ENCODE assay signal across 29 cellular contexts in genomic region chr5:148685520-148686134, GRCh38. TPM values are rescaled to one million over a fixed set of nuclear protein-coding genes. Genes with fewer than 3 reads are reported as not detected.
DNase-seq lines count a peak whose midpoint lies in the region; ATAC-seq, FAIRE-seq and TF ChIP-seq lines count a peak whose summit lies in the region.
"Had no signal": no experiment of that assay in that cellular context is flagged by ENCODE, and none has a peak within 500 bp of the region (broad histone marks: within the 10 kb centered on the region; RNA-seq: fewer than 3 reads in every experiment).

No MANE protein-coding gene starts in this region.

- no peaks in the 10 kb centered on the region for H3K27me3 ChIP-seq in liver (ENCODE audit: control insufficient read depth in 4 of 4, insufficient read depth in 4 of 4, low read length in 3 of 4)
- no peaks in the 10 kb centered on the region for H3K27me3 ChIP-seq in HepG2 (ENCODE audit: control insufficient read depth in 1 of 2, insufficient read depth in 2 of 2, low read length in 2 of 2)
- no peaks in the 10 kb centered on the region for H3K27me3 ChIP-seq in K562 (ENCODE audit: control insufficient read depth in 2 of 2, insufficient read depth in 2 of 2, low read length in 2 of 2)
- no peaks in the 10 kb centered on the region for H3K27me3 ChIP-seq in left ventricle myocardium inferior (ENCODE audit: low read depth)
- peaks cover 0 to 3% of the 10 kb centered on the region in 2 donors for H3K27me3 ChIP-seq in tibial nerve
- H3K27me3 ChIP-seq in naive thymus-derived CD4-positive, alpha-beta T cell (ENCODE audit: control insufficient read depth in 2 of 2, insufficient read depth in 2 of 2, low read length in 2 of 2): no peaks in the 10 kb centered on the region
- H3K27me3 ChIP-seq: adrenal gland, BE2C, thyroid gland had no signal

- 57% methylated on average over 3 of the region's 3 CpGs for WGBS in liver
- WGBS in HepG2 (ENCODE audit: low lambda C conversion rate): 33% methylated on average over 3 of the region's 3 CpGs
- 55% methylated on average over 3 of the region's 3 CpGs for WGBS in K562 (ENCODE audit: insufficient coverage, low coverage, missing lambda C conversion rate)
- WGBS in tibial nerve, 2 donors: 61 to 74% methylated on average over 3 of the region's 3 CpGs

- no peaks in the 10 kb centered on the region for H3K36me3 ChIP-seq in liver (ENCODE audit: control insufficient read depth in 4 of 4, insufficient read depth in 3 of 4, low read depth in 1 of 4, low read length in 3 of 4)
- no peaks in the 10 kb centered on the region for H3K36me3 ChIP-seq in HepG2 (replicated peaks in 1 of 2; ENCODE audit: control insufficient read depth in 1 of 2, insufficient read depth in 2 of 2, low read length in 2 of 2)
- H3K36me3 ChIP-seq in K562 (ENCODE audit: control insufficient read depth, insufficient read depth, low read length): no peaks in the 10 kb centered on the region
- H3K36me3 ChIP-seq in left ventricle myocardium inferior: no peaks in the 10 kb centered on the region
- no peaks in the 10 kb centered on the region for H3K36me3 ChIP-seq in tibial nerve
- H3K36me3 ChIP-seq in naive thymus-derived CD4-positive, alpha-beta T cell (ENCODE audit: control insufficient read depth in 2 of 3, insufficient read depth in 3 of 3, low read length in 3 of 3): no peaks in the 10 kb centered on the region
- H3K36me3 ChIP-seq: adrenal gland, BE2C, HAP-1, thyroid gland had no signal

- no peak overlapping the region for H3K4me3 ChIP-seq in liver (ENCODE audit: low read depth in 1 of 3, low read length in 3 of 3)
- H3K4me3 ChIP-seq in HepG2 (replicated peaks in 1 of 3; ENCODE audit: insufficient read depth in 1 of 3, low read depth in 2 of 3, low read length in 3 of 3): no peak overlapping the region
- no peak overlapping the region for H3K4me3 ChIP-seq in K562
- H3K4me3 ChIP-seq in left ventricle myocardium inferior: no peak overlapping the region
- no peak overlapping the region for H3K4me3 ChIP-seq in tibial nerve
- no peak overlapping the region for H3K4me3 ChIP-seq in naive thymus-derived CD4-positive, alpha-beta T cell (ENCODE audit: low read length)
- H3K4me3 ChIP-seq: adrenal gland, HAP-1, thyroid gland had no signal

- no peak overlapping the region for H3K27ac ChIP-seq in liver (ENCODE audit: low read depth in 1 of 2, low read length in 2 of 2)
- no peak overlapping the region for H3K27ac ChIP-seq in HepG2 (ENCODE audit: extremely low read length, insufficient read depth, low read length)
- no peak overlapping the region for H3K27ac ChIP-seq in K562 (ENCODE audit: extremely low read depth, low read depth, low read length)
- H3K27ac ChIP-seq in left ventricle myocardium inferior (replicated peaks): peak overlapping the region; percentile 47
- no peak overlapping the region for H3K27ac ChIP-seq in tibial nerve
- no peak overlapping the region for H3K27ac ChIP-seq in naive thymus-derived CD4-positive, alpha-beta T cell (ENCODE audit: low read depth, low read length)
- H3K27ac ChIP-seq: adrenal gland, thyroid gland had no signal

- TF ChIP-seq EP300 in HepG2 (IDR thresholded peaks at IDR 0.05; ENCODE audit: low read depth in 2 of 2, low read length in 2 of 2): no peak
- TF ChIP-seq EP300 in HepG2 (CRISPR knock-in tag; IDR thresholded peaks at IDR 0.05; ENCODE audit: borderline replicate concordance): no peak
- TF ChIP-seq EP300 in K562 (IDR thresholded peaks at IDR 0.05; ENCODE audit: low read length): no peak
- TF ChIP-seq EP300 in tibial nerve (IDR thresholded peaks at IDR 0.05): no peak

- in situ Hi-C loops in HepG2 (cut with HindIII; ENCODE audit: extremely low pct_ligation_motif_present, low pct_unique_long_range_greater_than_20kb) (no loop called here), K562 (cut with MboI) (loop anchor here (5.0 kb wide), 1 partner anchor 238 kb away; no protein-coding TSS in a partner anchor)

- H3K9me1 ChIP-seq in K562 (ENCODE audit: control insufficient read depth, insufficient read depth, low read length): no peaks in the 10 kb centered on the region

- H3K9ac ChIP-seq in liver (ENCODE audit: low read depth in 1 of 2, low read length in 2 of 2): no peak overlapping the region
- H3K9ac ChIP-seq in HepG2 (ENCODE audit: insufficient read depth, low read depth, low read length): no peak overlapping the region
- no peak overlapping the region for H3K9ac ChIP-seq in K562 (ENCODE audit: insufficient read depth in 1 of 2, low read depth in 2 of 2, low read length in 2 of 2)

- POLR2A ChIA-PET in HepG2 (lab: Yijun Ruan, JAX): no interaction called here
- POLR2A ChIA-PET in K562 (lab: Yijun Ruan, JAX): no interaction called here
- POLR2A ChIA-PET in naive thymus-derived CD4-positive, alpha-beta T cell (lab: Charles Lee): no interaction called here

- CTCF ChIA-PET in HepG2 (lab: Yijun Ruan, JAX; ENCODE audit: low intra/inter-chr PET ratio, low total read pairs): no interaction called here
- CTCF ChIA-PET in K562 (lab: Yijun Ruan, JAX; ENCODE audit: low intra/inter-chr PET ratio): interaction anchor here (3.0 kb wide), 1 partner anchor 241 kb away, joined by 33 read pairs; no protein-coding TSS in a partner anchor
- CTCF ChIA-PET in naive thymus-derived CD4-positive, alpha-beta T cell (lab: Charles Lee): no interaction called here

- intact Hi-C loops in HepG2 (cut with micrococcal nuclease; ENCODE audit: unreplicated experiment): no loop called here
- intact Hi-C loops in K562 (cut with micrococcal nuclease): loop anchor here (5.0 to 10.0 kb wide), 3 partner anchors 111 to 303 kb away; partner anchors contain the start of gene FBXO38
- intact Hi-C loops in left ventricle myocardium inferior (cut with micrococcal nuclease): no loop called here
- intact Hi-C loops in naive thymus-derived CD4-positive, alpha-beta T cell (cut with micrococcal nuclease): no loop called here

- H3K9me3 ChIP-seq in liver (ENCODE audit: control insufficient read depth in 4 of 4, low read length in 3 of 4): peaks cover 0 to 3% (median 0%) of the 10 kb centered on the region in 4 donors
- no peaks in the 10 kb centered on the region for H3K9me3 ChIP-seq in HepG2 (ENCODE audit: low read length)
- no peaks in the 10 kb centered on the region for H3K9me3 ChIP-seq in K562 (replicated peaks; ENCODE audit: control insufficient read depth, insufficient read depth, low read depth, low read length)
- H3K9me3 ChIP-seq in left ventricle myocardium inferior (replicated peaks): peaks cover 32% of the 10 kb centered on the region
- peaks cover 0 to 6% (median 2%) of the 10 kb centered on the region in 4 donors for H3K9me3 ChIP-seq in tibial nerve
- no peaks in the 10 kb centered on the region for H3K9me3 ChIP-seq in naive thymus-derived CD4-positive, alpha-beta T cell (ENCODE audit: control insufficient read depth in 2 of 3, low read length in 3 of 3)
- H3K9me3 ChIP-seq: BE2C, HAP-1, thyroid gland had no signal

- no peak overlapping the region for H3K27ac Mint-ChIP-seq in naive thymus-derived CD4-positive, alpha-beta T cell
- H3K27ac Mint-ChIP-seq in activated naive CD4-positive, alpha-beta T cell treated with anti-CD3 and anti-CD28 coated beads, Interleukin-2, amount 50 U/mL, for 72 hours: no peak overlapping the region

- H3K4me1 ChIP-seq in liver (ENCODE audit: control insufficient read depth in 4 of 4, insufficient read depth in 4 of 4, low read length in 3 of 4) (peaks cover 6 to 52% (median 38%) of the 10 kb centered on the region in 4 donors), HepG2 (ENCODE audit: insufficient read depth, low read length) (peaks cover 17% of the 10 kb centered on the region), K562 (replicated peaks in 1 of 2; ENCODE audit: control insufficient read depth in 2 of 2, insufficient read depth in 2 of 2, low read length in 2 of 2) (peaks cover 0 to 38% of the 10 kb centered on the region in 2 experiments; a peak in 3 of 5 replicates), left ventricle myocardium inferior (peaks cover 19% of the 10 kb centered on the region), tibial nerve (no peaks in the 10 kb centered on the region)
- H3K4me1 ChIP-seq in naive thymus-derived CD4-positive, alpha-beta T cell (ENCODE audit: control insufficient read depth in 2 of 2, insufficient read depth in 2 of 2, low read length in 2 of 2): no peaks in the 10 kb centered on the region
- H3K4me1 ChIP-seq: adrenal gland, BE2C, HAP-1, thyroid gland had no signal

- peaks cover 2 to 22% (median 9%) of the 10 kb centered on the region in 11 donors for H3K9me3 Mint-ChIP-seq in naive thymus-derived CD4-positive, alpha-beta T cell
- peaks cover 4 to 12% of the 10 kb centered on the region in 2 donors for H3K9me3 Mint-ChIP-seq in activated naive CD4-positive, alpha-beta T cell treated with anti-CD3 and anti-CD28 coated beads, Interleukin-2, amount 50 U/mL, for 72 hours
- H3K9me3 Mint-ChIP-seq: central memory CD8-positive, alpha-beta T cell had no signal

- H3K4me2 ChIP-seq in HepG2 (ENCODE audit: low read depth, low read length) (no peak overlapping the region), K562 (ENCODE audit: insufficient read depth, low read length) (no peak overlapping the region)

- peaks cover 4 to 26% (median 20%) of the 10 kb centered on the region in 5 donors for H3K27me3 Mint-ChIP-seq in naive thymus-derived CD4-positive, alpha-beta T cell

- FAIRE-seq in HepG2 (lab: Jason Lieb, UNC): no peak
- no peak for FAIRE-seq in K562 (lab: Jason Lieb, UNC)
- FAIRE-seq: A204.1, endothelial cell of umbilical vein, frontal cortex, HTR-8/SVneo, kidney had no signal

- ATAC-seq in HepG2 (no peak), K562 (no peak)
- ATAC-seq in naive thymus-derived CD4-positive, alpha-beta T cell: no peak
- ATAC-seq in activated naive CD4-positive, alpha-beta T cell treated with anti-CD3 and anti-CD28 coated beads, Interleukin-2, amount 50 U/mL, for 72 hours: no peak

- TF ChIP-seq POLR2A in HepG2 (IDR thresholded peaks at IDR 0.05; ENCODE audit: insufficient read depth in 1 of 2, low read depth in 2 of 2, low read length in 2 of 2) (no peak), K562 (conservative IDR thresholded peaks at IDR 0.05) (no peak), tibial nerve (IDR thresholded peaks at IDR 0.05) (no peak)

- no peaks in the 10 kb centered on the region for H3K36me3 Mint-ChIP-seq in naive thymus-derived CD4-positive, alpha-beta T cell
- H3K36me3 Mint-ChIP-seq in activated naive CD4-positive, alpha-beta T cell treated with anti-CD3 and anti-CD28 coated beads, Interleukin-2, amount 50 U/mL, for 72 hours: peaks cover 0 to 6% of the 10 kb centered on the region in 2 donors

- H3K4me3 Mint-ChIP-seq in naive thymus-derived CD4-positive, alpha-beta T cell: no peak overlapping the region
- H3K4me3 Mint-ChIP-seq: central memory CD8-positive, alpha-beta T cell had no signal

- H3K79me2 ChIP-seq in HepG2 (ENCODE audit: insufficient read depth, low read length) (no peaks in the 10 kb centered on the region), K562 (ENCODE audit: control insufficient read depth, insufficient read depth, low read length) (no peaks in the 10 kb centered on the region)

- H3K4me1 Mint-ChIP-seq in naive thymus-derived CD4-positive, alpha-beta T cell: peaks cover 0 to 3% (median 0%) of the 10 kb centered on the region in 7 donors
- H3K4me1 Mint-ChIP-seq: central memory CD8-positive, alpha-beta T cell had no signal

- TF ChIP-seq CTCF in liver (IDR thresholded peaks at IDR 0.05; ENCODE audit: low read depth, low read length, missing input control): no peak
- TF ChIP-seq CTCF in HepG2 (CRISPR knock-in tag; IDR thresholded peaks at IDR 0.05): no peak
- no peak for TF ChIP-seq CTCF in K562 (IDR thresholded peaks at IDR 0.05 in 2 of 3, conservative IDR thresholded peaks at IDR 0.05 in 1 of 3; ENCODE audit: insufficient read depth in 2 of 3, low read depth in 1 of 3, low read length in 3 of 3)
- TF ChIP-seq CTCF in left ventricle myocardium inferior (IDR thresholded peaks at IDR 0.05; ENCODE audit: borderline replicate concordance): no peak
- no peak for TF ChIP-seq CTCF in tibial nerve (IDR thresholded peaks at IDR 0.05)

- DNase-seq in HepG2 (ENCODE audit: low spot score) (no peak), K562 (ENCODE audit: extremely low read depth in 1 of 4, low spot score in 3 of 4) (no peak), left ventricle myocardium inferior (no peak), tibial nerve (ENCODE audit: low spot score in 2 of 2) (no peak), nucleus accumbens (lab: John Stamatoyannopoulos, UW) (no peak)
- no peak for DNase-seq in naive thymus-derived CD4-positive, alpha-beta T cell
- no peak for DNase-seq in activated naive CD4-positive, alpha-beta T cell treated with anti-CD3 and anti-CD28 coated beads, Interleukin-2, amount 50 U/mL, for 72 hours (ENCODE audit: low spot score in 2 of 2)
- DNase-seq: activated gamma-delta T cell treated with Interleukin-2 at 50 U/mL for 16 hours; activated T-cell treated with anti-CD3 and anti-CD28 coated beads, Interleukin-2, amount 50 U/mL, for 1 hour; BE2C; kidney; mesenchymal stem cell; NCI-H1694 treated with DMSO at 0.1 percent for 48 hours; NCI-H69; retina; stimulated activated CD4-positive, alpha-beta T cell treated with anti-CD3 and anti-CD28 coated beads, Interleukin-4, amount 100 ng/mL, for 24 hours; stimulated activated naive CD4-positive, alpha-beta T cell treated with Interleukin-2 at 50 U/mL for 16 hours; SW 1271; thyroid gland had no signal

- H2AFZ ChIP-seq in HepG2 (ENCODE audit: low read length) (no peak overlapping the region), K562 (ENCODE audit: low read depth, low read length) (no peak overlapping the region)

- no TSS peak for BruUV-seq in HepG2 (replicated peaks; lab: Mats Ljungman, UMichigan)
- BruUV-seq in K562 (replicated peaks; lab: Mats Ljungman, UMichigan): no TSS peak

- TF ChIP-seq RAD21 in liver (IDR thresholded peaks at IDR 0.05) (peak; percentile 46 to 53), HepG2 (CRISPR knock-in tag; IDR thresholded peaks at IDR 0.05) (no peak), K562 (CRISPR knock-in tag; conservative IDR thresholded peaks at IDR 0.05 in 1 of 2, IDR thresholded peaks at IDR 0.05 in 1 of 2) (no peak)

- H4K20me1 ChIP-seq in HepG2 (ENCODE audit: insufficient read depth, low read length): no peaks in the 10 kb centered on the region
- H4K20me1 ChIP-seq in K562 (replicated peaks; ENCODE audit: control insufficient read depth, insufficient read depth, low read length): no peaks in the 10 kb centered on the region

RNA-seq across cellular contexts. Expression of gene HTR4, which starts 31.3 kb away (rescaled TPM):
- total RNA-seq in liver: 1 to 10 TPM; 1.8 to 2.4 TPM
- polyA plus RNA-seq in liver: under 1 TPM; 0.19 to 0.20 TPM
- not detected in 2 replicates for total RNA-seq in HepG2 (2016; rRNA removed; fragmentation: Illumina TruSeq; extraction: Trizol)
- not detected in 2 replicates for total RNA-seq in HepG2 (2016; cell fraction: cytosol; rRNA removed; fragmentation: Illumina TruSeq; extraction: Trizol; ENCODE audit: low read depth)
- total RNA-seq in HepG2 (2016; cell fraction: insoluble cytoplasmic fraction; rRNA removed; fragmentation: Illumina TruSeq; extraction: Trizol): not detected in 2 replicates
- not detected in 2 replicates for total RNA-seq in HepG2 (2016; cell fraction: membrane; rRNA removed; fragmentation: Illumina TruSeq; extraction: Trizol)
- total RNA-seq in HepG2 (2016; cell fraction: nucleus; rRNA removed; fragmentation: Illumina TruSeq; extraction: Trizol): not detected in 2 replicates
- polyA plus RNA-seq in HepG2 (2011; rRNA removed): not detected in 2 replicates
- polyA plus RNA-seq in HepG2 (2011; cell fraction: cytosol; rRNA removed): not detected in 2 replicates
- not detected in 2 replicates for polyA plus RNA-seq in HepG2 (2011; cell fraction: nucleus; rRNA removed)
- polyA plus RNA-seq in HepG2 (2012): not detected in 2 replicates
- not detected in 2 replicates for polyA plus RNA-seq in HepG2 (2016; cell fraction: cytosol; fragmentation: Illumina TruSeq; extraction: Trizol; ENCODE audit: low read depth)
- not detected in 2 replicates for polyA plus RNA-seq in HepG2 (2016; cell fraction: insoluble cytoplasmic fraction; fragmentation: Illumina TruSeq; extraction: Trizol; ENCODE audit: low read depth)
- not detected in 2 replicates for polyA plus RNA-seq in HepG2 (2016; cell fraction: membrane; fragmentation: Illumina TruSeq; extraction: Trizol; ENCODE audit: low read depth)
- not detected in 2 replicates for polyA plus RNA-seq in HepG2 (2016; cell fraction: nucleus; fragmentation: Illumina TruSeq; extraction: Trizol; ENCODE audit: insufficient read depth, low read depth)
- polyA minus RNA-seq in HepG2 (2011; rRNA and poly(A)+ RNA removed; ENCODE audit: low replicate concordance): not detected in 2 replicates
- polyA minus RNA-seq in HepG2 (2011; cell fraction: cytosol; rRNA and poly(A)+ RNA removed): not detected in 2 replicates
- polyA minus RNA-seq in HepG2 (2011; cell fraction: nucleus; rRNA and poly(A)+ RNA removed): not detected in 2 replicates
- total RNA-seq in K562 (2011; cell fraction: chromatin; rRNA removed; ENCODE audit: low replicate concordance): 0.77 and 0.90 TPM in 2 replicates
- 0.17 and 0.26 TPM in 2 replicates for total RNA-seq in K562 (2011; cell fraction: nucleolus; rRNA removed)
- 0.37 and 0.61 TPM in 2 replicates for total RNA-seq in K562 (2011; cell fraction: nucleoplasm; rRNA removed)
- not detected in 2 replicates for total RNA-seq in K562 (2014; rRNA removed)
- not detected in 2 replicates for total RNA-seq in K562 (2014; rRNA removed; fragmentation: Illumina TruSeq; extraction: Trizol)
- total RNA-seq in K562 (2015; rRNA removed; fragmentation: Illumina TruSeq; extraction: Trizol): not detected in 2 replicates
- total RNA-seq in K562 (2021): not detected in 2 replicates
- 0.13 TPM in 1 of 2 replicates, not detected in the other for polyA plus RNA-seq in K562 (2011; rRNA removed)
- 0.03 and 0.13 TPM in 2 replicates for polyA plus RNA-seq in K562 (2011; cell fraction: cytosol; rRNA removed)
- 0.17 TPM in 1 of 2 replicates, not detected in the other for polyA plus RNA-seq in K562 (2011; cell fraction: nucleus; rRNA removed)
- not detected in 2 replicates for polyA plus RNA-seq in K562 (2012)
- polyA plus RNA-seq in K562 (2014; fragmentation: Illumina TruSeq; extraction: Trizol): not detected in 2 replicates
- polyA plus RNA-seq in K562 (2014; fragmentation: Nextera tagmentation; extraction: Ambion mirVana): not detected
- 0.09 TPM in 1 of 2 replicates, not detected in the other for polyA plus RNA-seq in K562 (2014; rRNA removed)
- polyA minus RNA-seq in K562 (2011; rRNA and poly(A)+ RNA removed): 0.15 and 0.60 TPM in 2 replicates
- not detected in 2 replicates for polyA minus RNA-seq in K562 (2011; cell fraction: cytosol; rRNA and poly(A)+ RNA removed)
- polyA minus RNA-seq in K562 (2011; cell fraction: nucleus; rRNA and poly(A)+ RNA removed): not detected in 2 replicates
- 0.99 TPM for total RNA-seq in left ventricle myocardium inferior
- under 1 TPM in 1 of 4 donors, not detected in 3; 0.21 TPM for total RNA-seq in tibial nerve
- total RNA-seq in naive thymus-derived CD4-positive, alpha-beta T cell: not detected
- polyA plus RNA-seq in naive thymus-derived CD4-positive, alpha-beta T cell: not detected
- not detected for total RNA-seq in activated naive CD4-positive, alpha-beta T cell treated with anti-CD3 and anti-CD28 coated beads, Interleukin-2, amount 50 U/mL, for 72 hours
- total RNA-seq: dermis microvascular lymphatic vessel endothelial cell, endothelial cell of umbilical vein, omental fat pad, thyroid gland had no signal
- polyA plus RNA-seq: endothelial cell of umbilical vein had no signal
